ENCODE assay signal across 11 cellular contexts in genomic region chr12:112998997-112999767, GRCh38. TPM values are rescaled to one million over a fixed set of nuclear protein-coding genes. Genes with fewer than 3 reads are reported as not detected.
A peak's percentile ranks its signal among the peaks of the same experiment; 100 is the strongest.
DNase-seq lines count a peak whose midpoint lies in the region; ATAC-seq and TF ChIP-seq lines count a peak whose summit lies in the region.
"Had no signal": no experiment of that assay in that cellular context is flagged by ENCODE, and none has a peak within 500 bp of the region (broad histone marks: within the 10 kb centered on the region; RNA-seq: fewer than 3 reads in every experiment).

No MANE protein-coding gene starts in this region.

- peaks cover 12% of the 10 kb centered on the region for H3K4me1 ChIP-seq in Karpas-422 (ENCODE audit: low read length)
- no peaks in the 10 kb centered on the region for H3K4me1 ChIP-seq in psoas muscle
- H3K4me1 ChIP-seq: adrenal gland had no signal

- H3K9me3 ChIP-seq in Karpas-422 (ENCODE audit: low read length): no peaks in the 10 kb centered on the region
- H3K9me3 ChIP-seq in psoas muscle: peaks cover 5% of the 10 kb centered on the region
- H3K9me3 ChIP-seq: adrenal gland had no signal

- peak overlapping the region; percentile 78 for H3K27ac Mint-ChIP-seq in memory B cell
- H3K27ac Mint-ChIP-seq in endothelial cell (ENCODE audit: unreplicated experiment): no peak overlapping the region
- no peak overlapping the region for H3K27ac Mint-ChIP-seq in mesothelial cell of epicardium
- no peak overlapping the region for H3K27ac Mint-ChIP-seq in stimulated activated naive CD8-positive, alpha-beta T cell treated with anti-CD3 and anti-CD28 coated beads, Interleukin-15, amount 100 ng/mL, for 72 hours

- no peak overlapping the region for H3K9ac ChIP-seq in Karpas-422 (ENCODE audit: low read length)

- H3K27ac ChIP-seq in Karpas-422 (ENCODE audit: low read length) (no peak overlapping the region), psoas muscle (no peak overlapping the region)
- H3K27ac ChIP-seq: adrenal gland had no signal

- peaks cover 20% of the 10 kb centered on the region for H3K4me1 Mint-ChIP-seq in memory B cell
- no peaks in the 10 kb centered on the region for H3K4me1 Mint-ChIP-seq in endothelial cell (ENCODE audit: unreplicated experiment)
- H3K4me1 Mint-ChIP-seq in mesothelial cell of epicardium: no peaks in the 10 kb centered on the region
- H3K4me1 Mint-ChIP-seq in stimulated activated naive CD8-positive, alpha-beta T cell treated with anti-CD3 and anti-CD28 coated beads, Interleukin-15, amount 100 ng/mL, for 72 hours: no peaks in the 10 kb centered on the region

- H3K36me3 ChIP-seq in Karpas-422 (ENCODE audit: insufficient read depth, low read length): no peaks in the 10 kb centered on the region
- H3K36me3 ChIP-seq in psoas muscle (ENCODE audit: insufficient read depth in 1 of 2, low read depth in 1 of 2): no peaks in the 10 kb centered on the region
- H3K36me3 ChIP-seq: adrenal gland had no signal

- peaks cover 49% of the 10 kb centered on the region for H3K36me3 Mint-ChIP-seq in memory B cell
- peaks cover 3% of the 10 kb centered on the region for H3K36me3 Mint-ChIP-seq in endothelial cell (ENCODE audit: low read depth, unreplicated experiment)
- no peaks in the 10 kb centered on the region for H3K36me3 Mint-ChIP-seq in mesothelial cell of epicardium

- H3K27me3 ChIP-seq in Karpas-422 (ENCODE audit: low read length) (no peaks in the 10 kb centered on the region), psoas muscle (ENCODE audit: insufficient read depth in 3 of 3, low read length in 2 of 3) (no peaks in the 10 kb centered on the region)
- H3K27me3 ChIP-seq: adrenal gland had no signal

- H3K79me2 ChIP-seq in Karpas-422 (ENCODE audit: low read length): no peaks in the 10 kb centered on the region

- peak overlapping the region; percentile 6 for H3K4me3 Mint-ChIP-seq in memory B cell
- no peak overlapping the region for H3K4me3 Mint-ChIP-seq in endothelial cell (ENCODE audit: unreplicated experiment)
- no peak overlapping the region for H3K4me3 Mint-ChIP-seq in mesothelial cell of epicardium
- H3K4me3 Mint-ChIP-seq in stimulated activated naive CD8-positive, alpha-beta T cell treated with anti-CD3 and anti-CD28 coated beads, Interleukin-15, amount 100 ng/mL, for 72 hours: no peak overlapping the region

- intact Hi-C loops in psoas muscle (cut with DNase I): no loop called here

- 37 to 48% (median 45%) methylated on average over 12 of the region's 12 CpGs for WGBS in psoas muscle, 3 donors

- H2AFZ ChIP-seq in Karpas-422 (ENCODE audit: low read length): no peak overlapping the region

- no peaks in the 10 kb centered on the region for H4K20me1 ChIP-seq in Karpas-422 (ENCODE audit: insufficient read depth, low read depth, low read length)

- DNase-seq in Karpas-422: no peak
- DNase-seq in memory B cell (ENCODE audit: low spot score in 2 of 2): peak; percentile 39 to 62
- DNase-seq in psoas muscle: no peak
- DNase-seq in endothelial cell (ENCODE audit: low spot score): no peak
- no peak for DNase-seq in mesothelial cell of epicardium (ENCODE audit: low spot score in 2 of 2, unreplicated experiment in 2 of 2)
- no peak for DNase-seq in stimulated activated naive CD8-positive, alpha-beta T cell treated with anti-CD3 and anti-CD28 coated beads, Interleukin-15, amount 100 ng/mL, for 72 hours
- DNase-seq: adrenal gland, left cardiac atrium, NCI-H2029 had no signal

- peak overlapping the region; percentile 17 for H3K4me2 ChIP-seq in Karpas-422 (ENCODE audit: low read depth, low read length, poor library complexity, severe bottlenecking)

- H3K9me2 ChIP-seq in Karpas-422 (replicated peaks; ENCODE audit: insufficient read depth, low read length): no peaks in the 10 kb centered on the region

- H3K9me3 Mint-ChIP-seq in memory B cell (no peaks in the 10 kb centered on the region), endothelial cell (ENCODE audit: unreplicated experiment) (peaks cover 5% of the 10 kb centered on the region), mesothelial cell of epicardium (peaks cover 9% of the 10 kb centered on the region)
- peaks cover 0 to 6% of the 10 kb centered on the region in 2 donors for H3K9me3 Mint-ChIP-seq in stimulated activated naive CD8-positive, alpha-beta T cell treated with anti-CD3 and anti-CD28 coated beads, Interleukin-15, amount 100 ng/mL, for 72 hours

- H3K4me3 ChIP-seq in Karpas-422 (ENCODE audit: low read length) (no peak overlapping the region), psoas muscle (no peak overlapping the region)
- H3K4me3 ChIP-seq: adrenal gland had no signal

- H3K27me3 Mint-ChIP-seq in memory B cell: no peaks in the 10 kb centered on the region
- peaks cover 1% of the 10 kb centered on the region for H3K27me3 Mint-ChIP-seq in endothelial cell (ENCODE audit: unreplicated experiment)
- peaks cover 53% of the 10 kb centered on the region for H3K27me3 Mint-ChIP-seq in mesothelial cell of epicardium (ENCODE audit: low read depth)
- H3K27me3 Mint-ChIP-seq in stimulated activated naive CD8-positive, alpha-beta T cell treated with anti-CD3 and anti-CD28 coated beads, Interleukin-15, amount 100 ng/mL, for 72 hours: no peaks in the 10 kb centered on the region

- ATAC-seq in GM19025 (IDR thresholded peaks at IDR 0.05; ENCODE audit: low read depth, unreplicated experiment) (peak; percentile 89), HG02571 (IDR thresholded peaks at IDR 0.05; ENCODE audit: unreplicated experiment) (peak; percentile 96), memory B cell (ENCODE audit: low read depth) (peak; percentile 95), psoas muscle (no peak)
- no peak for ATAC-seq in stimulated activated naive CD8-positive, alpha-beta T cell treated with anti-CD3 and anti-CD28 coated beads, Interleukin-15, amount 100 ng/mL, for 72 hours
- ATAC-seq: left cardiac atrium had no signal

- no peak for TF ChIP-seq CTCF in psoas muscle (IDR thresholded peaks at IDR 0.05)
- TF ChIP-seq CTCF in endothelial cell (IDR thresholded peaks at IDR 0.05; ENCODE audit: unreplicated experiment): no peak
- TF ChIP-seq CTCF in mesothelial cell of epicardium (IDR thresholded peaks at IDR 0.05; ENCODE audit: unreplicated experiment): no peak

RNA-seq across cellular contexts. Expression of gene OAS2, which starts 20.9 kb away (rescaled TPM):
- 3.0 and 6.3 TPM in 2 replicates for total RNA-seq in Karpas-422 (2014; rRNA removed; shearing (Covaris generic); ENCODE audit: low replicate concordance)
- total RNA-seq in psoas muscle (1 to 10 TPM; 2.1 to 8.4 (median 3.7) TPM), endothelial cell (ENCODE audit: unreplicated experiment) (0.41 TPM), mesothelial cell of epicardium (0.22 to 0.43 TPM (median 0.36 TPM) in 3 replicates)
- polyA plus RNA-seq in psoas muscle: 1 to 10 TPM; 1.5 to 1.8 (median 1.7) TPM

RNA-seq across cellular contexts. Expression of gene DTX1, which starts 57.3 kb away (rescaled TPM):
- 227 and 481 TPM in 2 replicates for total RNA-seq in Karpas-422 (2014; rRNA removed; shearing (Covaris generic); ENCODE audit: low replicate concordance)
- total RNA-seq in psoas muscle (1 to 10 TPM in 2 of 4 donors, under 1 TPM in 2; 0.49 to 2.4 (median 1.2) TPM), endothelial cell (ENCODE audit: unreplicated experiment) (62.8 TPM), mesothelial cell of epicardium (1.2 to 1.6 TPM (median 1.4 TPM) in 3 replicates)
- polyA plus RNA-seq in psoas muscle: under 1 TPM; 0.59 to 0.86 (median 0.69) TPM

Comparison
In these comparisons a context has a peak if more than half of its experiments do, and no peak if none do; other contexts are left out.
1. ATAC-seq: peak in GM19025 (single experiment), HG02571 (single experiment) and memory B cell (single experiment); none in psoas muscle (0 of 4) and stimulated activated naive CD8-positive, alpha-beta T cell treated with anti-CD3 and anti-CD28 coated beads, Interleukin-15, amount 100 ng/mL, for 72 hours (single experiment).
2. DNase-seq: peak in memory B cell (2 of 2); none in Karpas-422 (single experiment), psoas muscle (0 of 2), endothelial cell (single experiment), mesothelial cell of epicardium (0 of 2) and stimulated activated naive CD8-positive, alpha-beta T cell treated with anti-CD3 and anti-CD28 coated beads, Interleukin-15, amount 100 ng/mL, for 72 hours (0 of 2).
3. RNA of gene DTX1, which starts 57.3 kb away (total RNA-seq): 227 to 481 TPM in Karpas-422 and 62.8 TPM in endothelial cell (single experiment); 0.49 to 2.4 TPM in psoas muscle and 1.2 to 1.6 TPM in mesothelial cell of epicardium; every median in the first group is over 10 times any median in the second.